2 cellular contexts compared by ENCODE assay signal in genomic region chr12:60195483-60195882, GRCh38.
TF ChIP-seq lines count a peak whose summit lies in the region.

No MANE protein-coding gene starts in this region.

TF ChIP-seq in IMR-90, 13 proteins besides CTCF, POLR2A, EP300 and RAD21:
- TF ChIP-seq FOS (IDR thresholded peaks at IDR 0.05; ENCODE audit: low read depth, low read length): no peak
- TF ChIP-seq ELK1 (IDR thresholded peaks at IDR 0.05; ENCODE audit: borderline replicate concordance, low read depth, low read length): no peak
- TF ChIP-seq USF2 (IDR thresholded peaks at IDR 0.05; ENCODE audit: low read depth, low read length): no peak
- no peak for TF ChIP-seq MAZ (IDR thresholded peaks at IDR 0.05; ENCODE audit: borderline replicate concordance, low read depth, low read length)
- no peak for TF ChIP-seq MXI1 (IDR thresholded peaks at IDR 0.05; ENCODE audit: borderline replicate concordance, low read depth, low read length)
- no peak for TF ChIP-seq CEBPB (IDR thresholded peaks at IDR 0.05; ENCODE audit: low read depth, low read length)
- TF ChIP-seq SMC3 (IDR thresholded peaks at IDR 0.05; ENCODE audit: low read depth, low read length): no peak
- no peak for TF ChIP-seq BHLHE40 (IDR thresholded peaks at IDR 0.05; ENCODE audit: low read depth, low read length)
- TF ChIP-seq MAFK (IDR thresholded peaks at IDR 0.05; ENCODE audit: low read depth, low read length): no peak
- TF ChIP-seq NFE2L2 (IDR thresholded peaks at IDR 0.05; ENCODE audit: low read depth, low read length): no peak
- no peak for TF ChIP-seq RFX5 (IDR thresholded peaks at IDR 0.05; ENCODE audit: low read depth, low read length)
- TF ChIP-seq CHD1 (IDR thresholded peaks at IDR 0.05; ENCODE audit: low read depth, low read length): no peak
- no peak for TF ChIP-seq RCOR1 (IDR thresholded peaks at IDR 0.05; ENCODE audit: insufficient replicate concordance, low read length)
TF ChIP-seq in IMR-90: peak in this region for 0.

TF ChIP-seq in K562, 482 proteins besides CTCF, POLR2A, EP300 and RAD21:
- TF ChIP-seq UBTF (IDR thresholded peaks at IDR 0.05; ENCODE audit: borderline replicate concordance in 1 of 2, low read depth in 2 of 2, low read length in 2 of 2) (no peak), CCNT2 (IDR thresholded peaks at IDR 0.05; ENCODE audit: borderline replicate concordance, extremely low read depth, insufficient read length, low read depth, low read length) (no peak), HMBOX1 (IDR thresholded peaks at IDR 0.05) (peak; percentile 87), MBD1 (CRISPR knock-in tag; IDR thresholded peaks at IDR 0.05) (no peak), ZBTB8A (IDR thresholded peaks at IDR 0.05; ENCODE audit: partially characterized antibody) (no peak), ZNF655 (CRISPR knock-in tag; IDR thresholded peaks at IDR 0.05) (no peak)
TF ChIP-seq in K562: peak in this region for 1.
